ENCODE assay signal across 25 cellular contexts in genomic region chr9:96508227-96508940, GRCh38. TPM values are rescaled to one million over a fixed set of nuclear protein-coding genes. Genes with fewer than 3 reads are reported as not detected.
DNase-seq lines count a peak whose midpoint lies in the region; ATAC-seq and TF ChIP-seq lines count a peak whose summit lies in the region.
"Had no signal": no experiment of that assay in that cellular context is flagged by ENCODE, and none has a peak within 500 bp of the region (broad histone marks: within the 10 kb centered on the region; RNA-seq: fewer than 3 reads in every experiment).

No MANE protein-coding gene starts in this region.

- H3K4me1 ChIP-seq in thoracic aorta (ENCODE audit: control insufficient read depth in 1 of 2, low read depth in 2 of 2): peaks cover 29 to 55% of the 10 kb centered on the region in 2 donors
- H3K4me1 ChIP-seq in upper lobe of left lung: peaks cover 0 to 9% (median 4%) of the 10 kb centered on the region in 4 donors

- no peaks in the 10 kb centered on the region for H3K9me3 ChIP-seq in SK-N-MC (ENCODE audit: low read depth, low read length)
- H3K9me3 ChIP-seq in thoracic aorta: no peaks in the 10 kb centered on the region
- H3K9me3 ChIP-seq in upper lobe of left lung: no peaks in the 10 kb centered on the region

- H3K4me3 ChIP-seq in SK-N-MC (no peak overlapping the region), thoracic aorta (no peak overlapping the region), upper lobe of left lung (no peak overlapping the region)
- H3K4me3 ChIP-seq: skin epidermis had no signal

- 79 to 84% methylated on average over 14 of the region's 14 CpGs for WGBS in upper lobe of left lung, 2 donors

- H3K27ac ChIP-seq in SK-N-MC (peak overlapping the region; percentile 3; the same call in 1 of the 2 replicates), thoracic aorta (peak overlapping the region; percentile 67 to 77), upper lobe of left lung (no peak overlapping the region)
- H3K27ac ChIP-seq: C4-2B, WERI-Rb-1 had no signal

- H3K27me3 ChIP-seq in thoracic aorta (replicated peaks; ENCODE audit: insufficient read depth) (no peaks in the 10 kb centered on the region), upper lobe of left lung (no peaks in the 10 kb centered on the region)

- intact Hi-C loops in left ventricle myocardium superior (cut with micrococcal nuclease): no loop called here

- TF ChIP-seq CTCF in thoracic aorta (IDR thresholded peaks at IDR 0.05): no peak
- no peak for TF ChIP-seq CTCF in upper lobe of left lung (IDR thresholded peaks at IDR 0.05)

- TF ChIP-seq EP300 in upper lobe of left lung (IDR thresholded peaks at IDR 0.05): no peak

- H3K36me3 ChIP-seq in SK-N-MC (ENCODE audit: insufficient read depth, low read length): no peaks in the 10 kb centered on the region; the same call in 1 of the 2 replicates
- H3K36me3 ChIP-seq in thoracic aorta: peaks cover 4% of the 10 kb centered on the region
- no peaks in the 10 kb centered on the region for H3K36me3 ChIP-seq in upper lobe of left lung

- H3K9ac ChIP-seq in SK-N-MC (ENCODE audit: insufficient read length): no peak overlapping the region

- DNase-seq in SK-N-MC (ENCODE audit: low read depth, low spot score) (no peak), dermis blood vessel endothelial cell (peak; percentile 63), left ventricle myocardium superior (no peak), thoracic aorta (ENCODE audit: low spot score) (no peak), upper lobe of left lung (no peak)
- DNase-seq in activated naive CD4-positive, alpha-beta T cell (lab: John Stamatoyannopoulos, UW): no peak
- DNase-seq: activated CD4-positive, alpha-beta T cell treated with anti-CD3 and anti-CD28 coated beads, Interleukin-2, amount 10 ng/mL, durations not matched to agents 24 days and 14 days; activated effector memory CD4-positive, alpha-beta T cell treated with anti-CD3 and anti-CD28 coated beads, Interleukin-2, amount 50 U/mL, for 16 hours; activated naive CD8-positive, alpha-beta T cell treated with anti-CD3 and anti-CD28 coated beads, Interleukin-2, amount 10 ng/mL, durations not matched to agents 7 days and 5 days; activated T-cell treated with anti-CD3 and anti-CD28 coated beads, Interleukin-2, amount 50 U/mL, for 1 hour; Calu3; effector CD8-positive, alpha-beta T cell; erythroblast; naive thymus-derived CD8-positive, alpha-beta T cell; NCI-H1694; NCI-H510A; occipital lobe; OCI-M1; stimulated activated naive CD8-positive, alpha-beta T cell treated with anti-CD3 and anti-CD28 coated beads, Interleukin-15, amount 100 ng/mL, for 72 hours; T1000; WERI-Rb-1 had no signal

- no peak for TF ChIP-seq POLR2A in upper lobe of left lung (IDR thresholded peaks at IDR 0.05)

- peak; percentile 86 for ATAC-seq in left ventricle myocardium superior
- no peak for ATAC-seq in thoracic aorta (ENCODE audit: insufficient number of reproducible peaks, low FRiP score, low read depth)
- ATAC-seq in upper lobe of left lung (ENCODE audit: low FRiP score in 2 of 2): no peak
- no peak for ATAC-seq in GM18519 (IDR thresholded peaks at IDR 0.05; ENCODE audit: low FRiP score, unreplicated experiment)
- ATAC-seq in HG02870 (IDR thresholded peaks at IDR 0.05; ENCODE audit: unreplicated experiment): no peak
- ATAC-seq: naive thymus-derived CD8-positive, alpha-beta T cell; stimulated activated naive CD8-positive, alpha-beta T cell treated with anti-CD3 and anti-CD28 coated beads, Interleukin-15, amount 100 ng/mL, for 72 hours had no signal

RNA-seq across cellular contexts. Expression of gene HABP4, which starts 58.4 kb away (rescaled TPM):
- 7.3 and 9.0 TPM in 2 replicates for total RNA-seq in dermis blood vessel endothelial cell
- total RNA-seq in left ventricle myocardium superior: 22.7 TPM
- total RNA-seq in thoracic aorta: 10 to 100 TPM; 50.0 to 74.2 TPM
- total RNA-seq in upper lobe of left lung: 10 to 100 TPM in 2 of 6 donors, 1 to 10 TPM in 4; 3.1 to 14.6 (median 9.7) TPM

Comparison
In these comparisons a context has a peak if more than half of its experiments do, and no peak if none do; other contexts are left out.
1. H3K27ac ChIP-seq: peak in SK-N-MC (single experiment) and thoracic aorta (2 of 2); none in upper lobe of left lung (0 of 4).